In the genomic region with DNA sequence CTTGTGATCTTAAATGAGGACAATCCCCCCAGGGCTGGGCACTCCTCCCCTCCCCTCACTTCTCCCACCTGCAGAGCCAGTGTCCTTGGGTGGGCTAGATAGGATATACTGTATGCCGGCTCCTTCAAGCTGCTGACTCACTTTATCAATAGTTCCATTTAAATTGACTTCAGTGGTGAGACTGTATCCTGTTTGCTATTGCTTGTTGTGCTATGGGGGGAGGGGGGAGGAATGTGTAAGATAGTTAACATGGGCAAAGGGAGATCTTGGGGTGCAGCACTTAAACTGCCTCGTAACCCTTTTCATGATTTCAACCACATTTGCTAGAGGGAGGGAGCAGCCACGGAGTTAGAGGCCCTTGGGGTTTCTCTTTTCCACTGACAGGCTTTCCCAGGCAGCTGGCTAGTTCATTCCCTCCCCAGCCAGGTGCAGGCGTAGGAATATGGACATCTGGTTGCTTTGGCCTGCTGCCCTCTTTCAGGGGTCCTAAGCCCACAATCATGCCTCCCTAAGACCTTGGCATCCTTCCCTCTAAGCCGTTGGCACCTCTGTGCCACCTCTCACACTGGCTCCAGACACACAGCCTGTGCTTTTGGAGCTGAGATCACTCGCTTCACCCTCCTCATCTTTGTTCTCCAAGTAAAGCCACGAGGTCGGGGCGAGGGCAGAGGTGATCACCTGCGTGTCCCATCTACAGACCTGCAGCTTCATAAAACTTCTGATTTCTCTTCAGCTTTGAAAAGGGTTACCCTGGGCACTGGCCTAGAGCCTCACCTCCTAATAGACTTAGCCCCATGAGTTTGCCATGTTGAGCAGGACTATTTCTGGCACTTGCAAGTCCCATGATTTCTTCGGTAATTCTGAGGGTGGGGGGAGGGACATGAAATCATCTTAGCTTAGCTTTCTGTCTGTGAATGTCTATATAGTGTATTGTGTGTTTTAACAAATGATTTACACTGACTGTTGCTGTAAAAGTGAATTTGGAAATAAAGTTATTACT, we compare ENCODE assay signal across 12 cellular contexts. TPM values are rescaled to one million over a fixed set of nuclear protein-coding genes. Genes with fewer than 3 reads are reported as not detected.
DNase-seq lines count a peak whose midpoint lies in the region; ATAC-seq, FAIRE-seq and TF ChIP-seq lines count a peak whose summit lies in the region.
"Had no signal": no experiment of that assay in that cellular context is flagged by ENCODE, and none has a peak within 500 bp of the region (broad histone marks: within the 10 kb centered on the region; RNA-seq: fewer than 3 reads in every experiment).

No MANE protein-coding gene starts in this region.

- no peak for TF ChIP-seq CTCF in Calu3 (IDR thresholded peaks at IDR 0.05; ENCODE audit: unreplicated experiment)
- no peak for TF ChIP-seq CTCF in astrocyte (IDR thresholded peaks at IDR 0.05; ENCODE audit: insufficient read depth, low read depth, low read length)

- peak overlapping the region; percentile 25; the same call in 1 of the 2 replicates for H3K27ac ChIP-seq in HUES6 (ENCODE audit: low read depth, low read length)
- no peak overlapping the region for H3K27ac ChIP-seq in astrocyte (ENCODE audit: low read depth, low read length)

- POLR2A ChIA-PET in naive thymus-derived CD8-positive, alpha-beta T cell (lab: Charles Lee): interaction anchor here (0.6 to 2.1 kb wide), 4 partner anchors 8 to 16 kb away, joined by 3 to 6 read pairs (median 4); no protein-coding TSS in a partner anchor

- no peaks in the 10 kb centered on the region for H3K79me2 ChIP-seq in astrocyte (ENCODE audit: insufficient read depth, low read length)

- no peak for DNase-seq in Calu3
- DNase-seq in astrocyte (ENCODE audit: low read depth): no peak
- no peak for DNase-seq in naive thymus-derived CD8-positive, alpha-beta T cell
- DNase-seq in H4 (ENCODE audit: low spot score): no peak
- DNase-seq: esophagus squamous epithelium, H7 had no signal

- H3K9me3 Mint-ChIP-seq in Calu3 (ENCODE audit: low read depth, unreplicated experiment): no peaks in the 10 kb centered on the region
- H3K9me3 Mint-ChIP-seq in astrocyte (ENCODE audit: unreplicated experiment): no peaks in the 10 kb centered on the region
- H3K9me3 Mint-ChIP-seq in naive thymus-derived CD8-positive, alpha-beta T cell: no peaks in the 10 kb centered on the region

- no peak for FAIRE-seq in astrocyte (lab: Jason Lieb, UNC)

- H3K9ac ChIP-seq in HUES6 (ENCODE audit: low read length) (no peak overlapping the region), astrocyte (ENCODE audit: low read length) (no peak overlapping the region)

- H3K36me3 ChIP-seq in HUES6 (ENCODE audit: control insufficient read depth, insufficient read depth, low read length) (peaks cover 51% of the 10 kb centered on the region), astrocyte (ENCODE audit: insufficient read depth, low read length) (peaks cover 25% of the 10 kb centered on the region)

- peak overlapping the region; percentile 15 for H3K27ac Mint-ChIP-seq in Calu3 (ENCODE audit: unreplicated experiment)
- H3K27ac Mint-ChIP-seq in astrocyte (ENCODE audit: unreplicated experiment): peak overlapping the region; percentile 41
- peak overlapping the region in 9 of 10 donors; percentile 50 to 91 (median 71) for H3K27ac Mint-ChIP-seq in naive thymus-derived CD8-positive, alpha-beta T cell

- H3K27me3 ChIP-seq in HUES6 (ENCODE audit: control insufficient read depth, insufficient read depth, low read length) (no peaks in the 10 kb centered on the region), astrocyte (ENCODE audit: insufficient read depth, low read length) (no peaks in the 10 kb centered on the region)
- H3K27me3 ChIP-seq: esophagus squamous epithelium had no signal

- H3K9me3 ChIP-seq in HUES6 (ENCODE audit: control insufficient read depth, insufficient read depth, low read depth, low read length) (no peaks in the 10 kb centered on the region), astrocyte (ENCODE audit: insufficient read depth, low read depth, low read length) (no peaks in the 10 kb centered on the region)
- H3K9me3 ChIP-seq: esophagus squamous epithelium had no signal

- H3K4me1 ChIP-seq in HUES6 (ENCODE audit: control insufficient read depth, insufficient read depth, low read length): peaks cover 25% of the 10 kb centered on the region
- H3K4me1 ChIP-seq in astrocyte (ENCODE audit: insufficient read depth, low read length): no peaks in the 10 kb centered on the region

- no peak for ATAC-seq in naive thymus-derived CD8-positive, alpha-beta T cell
- ATAC-seq in HG02763 (IDR thresholded peaks at IDR 0.05; ENCODE audit: unreplicated experiment) (no peak), GM18861 (IDR thresholded peaks at IDR 0.05; ENCODE audit: unreplicated experiment) (no peak), GM19467 (IDR thresholded peaks at IDR 0.05; ENCODE audit: unreplicated experiment) (no peak)

- intact Hi-C loops in Calu3 (cut with micrococcal nuclease; ENCODE audit: unreplicated experiment): no loop called here

- H3K27me3 Mint-ChIP-seq in Calu3 (ENCODE audit: unreplicated experiment) (no peaks in the 10 kb centered on the region), astrocyte (ENCODE audit: low read depth, unreplicated experiment) (no peaks in the 10 kb centered on the region)
- no peaks in the 10 kb centered on the region for H3K27me3 Mint-ChIP-seq in naive thymus-derived CD8-positive, alpha-beta T cell

- H3K36me3 Mint-ChIP-seq in Calu3 (ENCODE audit: insufficient read depth, unreplicated experiment) (peaks cover 75% of the 10 kb centered on the region), astrocyte (ENCODE audit: low read depth, unreplicated experiment) (peaks cover 35% of the 10 kb centered on the region)
- peaks cover 0 to 60% (median 9%) of the 10 kb centered on the region in 3 donors for H3K36me3 Mint-ChIP-seq in naive thymus-derived CD8-positive, alpha-beta T cell

- H3K4me1 Mint-ChIP-seq in Calu3 (ENCODE audit: low read depth, unreplicated experiment) (no peaks in the 10 kb centered on the region), astrocyte (ENCODE audit: low read depth, unreplicated experiment) (no peaks in the 10 kb centered on the region)
- H3K4me1 Mint-ChIP-seq in naive thymus-derived CD8-positive, alpha-beta T cell: peaks cover 20 to 52% (median 28%) of the 10 kb centered on the region in 4 donors

- no peak overlapping the region for H3K4me2 ChIP-seq in astrocyte (ENCODE audit: low read length)

- H4K20me1 ChIP-seq in astrocyte (ENCODE audit: insufficient read depth, low read length): peaks cover 28% of the 10 kb centered on the region

- H2AFZ ChIP-seq in astrocyte (ENCODE audit: low read depth, low read length): no peak overlapping the region

- H3K4me3 ChIP-seq in HUES6 (ENCODE audit: low read depth, low read length): no peak overlapping the region
- H3K4me3 ChIP-seq in astrocyte (ENCODE audit: insufficient read depth, low read depth, low read length): no peak overlapping the region
- H3K4me3 ChIP-seq: esophagus squamous epithelium had no signal

- BruUV-seq in Calu3 (replicated peaks; lab: Mats Ljungman, UMichigan): no TSS peak

- H3K4me3 Mint-ChIP-seq in Calu3 (ENCODE audit: low read depth, unreplicated experiment): no peak overlapping the region
- H3K4me3 Mint-ChIP-seq in astrocyte (ENCODE audit: unreplicated experiment): no peak overlapping the region
- H3K4me3 Mint-ChIP-seq in naive thymus-derived CD8-positive, alpha-beta T cell: no peak overlapping the region

- CTCF ChIA-PET in Calu3 (lab: Charles Lee): no interaction called here

RNA-seq across cellular contexts. Expression of a gene that starts 28.6 kb away (rescaled TPM):
- total RNA-seq in Calu3 (2022) (not detected in 2 replicates), astrocyte (not detected in 2 replicates)
- total RNA-seq in naive thymus-derived CD8-positive, alpha-beta T cell: not detected
- not detected for polyA plus RNA-seq in naive thymus-derived CD8-positive, alpha-beta T cell
- total RNA-seq in H4 (2014; rRNA removed; shearing (Covaris generic)): not detected in 2 replicates
- total RNA-seq: esophagus squamous epithelium, H7, kidney epithelial cell, renal cortical epithelial cell had no signal

Comparison
In these comparisons a context has a peak if more than half of its experiments do, and no peak if none do; other contexts are left out.
1. H3K27ac Mint-ChIP-seq: peak in every context shown above with its lines; median percentile 71 in naive thymus-derived CD8-positive, alpha-beta T cell; 41 in astrocyte; 15 in Calu3.